1 cellular context compared by ENCODE assay signal in the genomic region with DNA sequence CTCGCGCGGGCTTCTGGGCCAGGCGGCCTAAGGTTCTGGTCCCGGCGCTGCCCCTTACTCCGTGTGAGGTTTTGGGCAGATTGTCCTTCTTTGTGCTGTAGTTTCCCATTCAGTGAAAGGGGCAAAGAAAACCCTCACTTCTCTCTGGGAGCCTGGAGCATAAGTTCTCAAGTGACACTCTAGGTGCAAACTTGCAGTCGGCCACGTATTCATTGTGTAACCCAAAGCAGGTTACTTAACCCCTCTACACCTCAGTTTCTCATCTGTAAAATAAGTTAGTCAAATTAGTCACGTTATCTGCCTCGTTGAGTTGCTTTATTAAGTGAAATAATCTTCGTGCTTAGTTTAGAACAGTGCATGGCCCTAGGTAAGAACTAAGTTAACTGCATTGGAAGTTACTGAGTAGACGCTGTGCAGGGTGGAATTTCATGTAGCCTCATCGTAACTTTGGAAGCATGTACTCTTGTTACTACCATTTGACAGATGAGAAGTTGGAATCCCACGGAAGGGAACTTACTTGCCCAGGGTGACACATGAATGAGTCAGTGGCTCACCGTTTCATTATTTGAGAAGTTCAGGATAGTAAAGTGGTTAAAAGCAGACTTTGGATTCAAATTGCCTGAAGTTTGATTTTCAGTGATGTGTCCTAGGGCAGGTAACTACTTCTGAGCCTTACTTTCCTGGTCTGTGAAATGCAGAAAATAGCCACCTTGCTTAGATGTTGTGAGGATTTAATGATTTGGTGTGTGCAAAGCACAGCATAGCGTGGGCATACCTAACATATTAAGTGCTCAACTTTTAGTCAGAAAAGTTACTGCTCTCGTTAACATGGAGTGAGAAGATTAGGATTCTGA.
A peak's percentile ranks its signal among the peaks of the same experiment; 100 is the strongest.
TF ChIP-seq lines count a peak whose summit lies in the region.

No MANE protein-coding gene starts in this region.

TF ChIP-seq in K562, 482 proteins besides CTCF, POLR2A, EP300 and RAD21:
- TF ChIP-seq ZNF184 (CRISPR knock-in tag; IDR thresholded peaks at IDR 0.05) = no peak
- TF ChIP-seq NR2C2 (CRISPR knock-in tag; IDR thresholded peaks at IDR 0.05) = no peak; the same call in 1 of the 2 replicates
- 0 out of 2 replicates have a peak, but pooled peaks have one; percentile 0 for TF ChIP-seq NR2C2 (tag; IDR thresholded peaks at IDR 0.05)
- TF ChIP-seq, protein P1, sequence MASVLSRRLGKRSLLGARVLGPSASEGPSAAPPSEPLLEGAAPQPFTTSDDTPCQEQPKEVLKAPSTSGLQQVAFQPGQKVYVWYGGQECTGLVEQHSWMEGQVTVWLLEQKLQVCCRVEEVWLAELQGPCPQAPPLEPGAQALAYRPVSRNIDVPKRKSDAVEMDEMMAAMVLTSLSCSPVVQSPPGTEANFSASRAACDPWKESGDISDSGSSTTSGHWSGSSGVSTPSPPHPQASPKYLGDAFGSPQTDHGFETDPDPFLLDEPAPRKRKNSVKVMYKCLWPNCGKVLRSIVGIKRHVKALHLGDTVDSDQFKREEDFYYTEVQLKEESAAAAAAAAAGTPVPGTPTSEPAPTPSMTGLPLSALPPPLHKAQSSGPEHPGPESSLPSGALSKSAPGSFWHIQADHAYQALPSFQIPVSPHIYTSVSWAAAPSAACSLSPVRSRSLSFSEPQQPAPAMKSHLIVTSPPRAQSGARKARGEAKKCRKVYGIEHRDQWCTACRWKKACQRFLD (CRISPR knock-in tag; IDR thresholded peaks at IDR 0.05) = peak; percentile 28
- TF ChIP-seq TGIF2 (CRISPR knock-in tag; IDR thresholded peaks at IDR 0.05) = no peak
- 0 out of 2 replicates have a peak, but pooled peaks have one; percentile 37 for TF ChIP-seq JUND (IDR thresholded peaks at IDR 0.05; ENCODE audit: borderline replicate concordance, low read depth, low read length)
- no peak for TF ChIP-seq JUND (tag; IDR thresholded peaks at IDR 0.05; ENCODE audit: borderline replicate concordance, low read depth, low read length)
- TF ChIP-seq, protein P2, sequence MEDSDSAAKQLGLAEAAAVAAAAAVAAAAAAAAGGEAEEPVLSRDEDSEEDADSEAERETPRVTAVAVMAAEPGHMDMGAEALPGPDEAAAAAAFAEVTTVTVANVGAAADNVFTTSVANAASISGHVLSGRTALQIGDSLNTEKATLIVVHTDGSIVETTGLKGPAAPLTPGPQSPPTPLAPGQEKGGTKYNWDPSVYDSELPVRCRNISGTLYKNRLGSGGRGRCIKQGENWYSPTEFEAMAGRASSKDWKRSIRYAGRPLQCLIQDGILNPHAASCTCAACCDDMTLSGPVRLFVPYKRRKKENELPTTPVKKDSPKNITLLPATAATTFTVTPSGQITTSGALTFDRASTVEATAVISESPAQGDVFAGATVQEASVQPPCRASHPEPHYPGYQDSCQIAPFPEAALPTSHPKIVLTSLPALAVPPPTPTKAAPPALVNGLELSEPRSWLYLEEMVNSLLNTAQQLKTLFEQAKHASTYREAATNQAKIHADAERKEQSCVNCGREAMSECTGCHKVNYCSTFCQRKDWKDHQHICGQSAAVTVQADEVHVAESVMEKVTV (CRISPR knock-in tag; IDR thresholded peaks at IDR 0.05) = no peak
- peak; percentile 13; the same call in 1 of the 2 replicates for TF ChIP-seq CEBPG (CRISPR knock-in tag; IDR thresholded peaks at IDR 0.05)
- peak in 1 of 2 experiments; percentile 38; a peak in 1 of 4 replicates for TF ChIP-seq CEBPG (tag; conservative IDR thresholded peaks at IDR 0.05 in 1 of 2, IDR thresholded peaks at IDR 0.05 in 1 of 2)
- TF ChIP-seq, protein P3, sequence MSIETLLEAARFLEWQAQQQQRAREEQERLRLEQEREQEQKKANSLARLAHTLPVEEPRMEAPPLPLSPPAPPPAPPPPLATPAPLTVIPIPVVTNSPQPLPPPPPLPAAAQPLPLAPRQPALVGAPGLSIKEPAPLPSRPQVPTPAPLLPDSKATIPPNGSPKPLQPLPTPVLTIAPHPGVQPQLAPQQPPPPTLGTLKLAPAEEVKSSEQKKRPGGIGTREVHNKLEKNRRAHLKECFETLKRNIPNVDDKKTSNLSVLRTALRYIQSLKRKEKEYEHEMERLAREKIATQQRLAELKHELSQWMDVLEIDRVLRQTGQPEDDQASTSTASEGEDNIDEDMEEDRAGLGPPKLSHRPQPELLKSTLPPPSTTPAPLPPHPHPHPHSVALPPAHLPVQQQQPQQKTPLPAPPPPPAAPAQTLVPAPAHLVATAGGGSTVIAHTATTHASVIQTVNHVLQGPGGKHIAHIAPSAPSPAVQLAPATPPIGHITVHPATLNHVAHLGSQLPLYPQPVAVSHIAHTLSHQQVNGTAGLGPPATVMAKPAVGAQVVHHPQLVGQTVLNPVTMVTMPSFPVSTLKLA (conservative IDR thresholded peaks at IDR 0.05) = peak in 1 of 2 experiments; percentile 38; a peak in 3 of 4 replicates
- no peak for TF ChIP-seq SMAD2 (IDR thresholded peaks at IDR 0.05; ENCODE audit: low read depth, low read length)
- TF ChIP-seq RUNX1 (IDR thresholded peaks at IDR 0.05; ENCODE audit: low read depth) = no peak
- TF ChIP-seq FOXK2 (conservative IDR thresholded peaks at IDR 0.05 in 1 of 2, IDR thresholded peaks at IDR 0.05 in 1 of 2; ENCODE audit: low read depth in 2 of 2) = 0 out of 4 replicates have a peak, but pooled peaks of 1 of the 2 experiments have one; percentile 26
- no peak for TF ChIP-seq NFIX (CRISPR knock-in tag; IDR thresholded peaks at IDR 0.05; ENCODE audit: low read depth)
- TF ChIP-seq, protein P4, sequence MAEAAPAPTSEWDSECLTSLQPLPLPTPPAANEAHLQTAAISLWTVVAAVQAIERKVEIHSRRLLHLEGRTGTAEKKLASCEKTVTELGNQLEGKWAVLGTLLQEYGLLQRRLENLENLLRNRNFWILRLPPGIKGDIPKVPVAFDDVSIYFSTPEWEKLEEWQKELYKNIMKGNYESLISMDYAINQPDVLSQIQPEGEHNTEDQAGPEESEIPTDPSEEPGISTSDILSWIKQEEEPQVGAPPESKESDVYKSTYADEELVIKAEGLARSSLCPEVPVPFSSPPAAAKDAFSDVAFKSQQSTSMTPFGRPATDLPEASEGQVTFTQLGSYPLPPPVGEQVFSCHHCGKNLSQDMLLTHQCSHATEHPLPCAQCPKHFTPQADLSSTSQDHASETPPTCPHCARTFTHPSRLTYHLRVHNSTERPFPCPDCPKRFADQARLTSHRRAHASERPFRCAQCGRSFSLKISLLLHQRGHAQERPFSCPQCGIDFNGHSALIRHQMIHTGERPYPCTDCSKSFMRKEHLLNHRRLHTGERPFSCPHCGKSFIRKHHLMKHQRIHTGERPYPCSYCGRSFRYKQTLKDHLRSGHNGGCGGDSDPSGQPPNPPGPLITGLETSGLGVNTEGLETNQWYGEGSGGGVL (CRISPR knock-in tag; IDR thresholded peaks at IDR 0.05) = no peak
- peak; percentile 83 for TF ChIP-seq FOSL1 (tag; conservative IDR thresholded peaks at IDR 0.05)
- TF ChIP-seq, protein P5, sequence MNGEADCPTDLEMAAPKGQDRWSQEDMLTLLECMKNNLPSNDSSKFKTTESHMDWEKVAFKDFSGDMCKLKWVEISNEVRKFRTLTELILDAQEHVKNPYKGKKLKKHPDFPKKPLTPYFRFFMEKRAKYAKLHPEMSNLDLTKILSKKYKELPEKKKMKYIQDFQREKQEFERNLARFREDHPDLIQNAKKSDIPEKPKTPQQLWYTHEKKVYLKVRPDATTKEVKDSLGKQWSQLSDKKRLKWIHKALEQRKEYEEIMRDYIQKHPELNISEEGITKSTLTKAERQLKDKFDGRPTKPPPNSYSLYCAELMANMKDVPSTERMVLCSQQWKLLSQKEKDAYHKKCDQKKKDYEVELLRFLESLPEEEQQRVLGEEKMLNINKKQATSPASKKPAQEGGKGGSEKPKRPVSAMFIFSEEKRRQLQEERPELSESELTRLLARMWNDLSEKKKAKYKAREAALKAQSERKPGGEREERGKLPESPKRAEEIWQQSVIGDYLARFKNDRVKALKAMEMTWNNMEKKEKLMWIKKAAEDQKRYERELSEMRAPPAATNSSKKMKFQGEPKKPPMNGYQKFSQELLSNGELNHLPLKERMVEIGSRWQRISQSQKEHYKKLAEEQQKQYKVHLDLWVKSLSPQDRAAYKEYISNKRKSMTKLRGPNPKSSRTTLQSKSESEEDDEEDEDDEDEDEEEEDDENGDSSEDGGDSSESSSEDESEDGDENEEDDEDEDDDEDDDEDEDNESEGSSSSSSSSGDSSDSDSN (IDR thresholded peaks at IDR 0.05; ENCODE audit: borderline replicate concordance in 1 of 2, low read depth in 2 of 2, low read length in 2 of 2) = no peak
- no peak for TF ChIP-seq DMBX1 (CRISPR knock-in tag; IDR thresholded peaks at IDR 0.05; ENCODE audit: borderline replicate concordance)
- TF ChIP-seq, protein P6, sequence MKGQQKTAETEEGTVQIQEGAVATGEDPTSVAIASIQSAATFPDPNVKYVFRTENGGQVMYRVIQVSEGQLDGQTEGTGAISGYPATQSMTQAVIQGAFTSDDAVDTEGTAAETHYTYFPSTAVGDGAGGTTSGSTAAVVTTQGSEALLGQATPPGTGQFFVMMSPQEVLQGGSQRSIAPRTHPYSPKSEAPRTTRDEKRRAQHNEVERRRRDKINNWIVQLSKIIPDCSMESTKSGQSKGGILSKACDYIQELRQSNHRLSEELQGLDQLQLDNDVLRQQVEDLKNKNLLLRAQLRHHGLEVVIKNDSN (CRISPR knock-in tag; IDR thresholded peaks at IDR 0.05) = peak; percentile 31; the same call in 1 of the 2 replicates
- no peak for TF ChIP-seq SNRNP70 (optimal IDR thresholded peaks at IDR 0.05; ENCODE audit: low read depth, low read length)
- no peak; the same call in 1 of the 2 replicates for TF ChIP-seq TEAD4 (IDR thresholded peaks at IDR 0.05; ENCODE audit: low read length)
- TF ChIP-seq TEAD4 (CRISPR knock-in tag; IDR thresholded peaks at IDR 0.05; ENCODE audit: borderline replicate concordance) = no peak
- TF ChIP-seq SMARCA4 (IDR thresholded peaks at IDR 0.05) = 0 out of 2 replicates have a peak, but pooled peaks have one; percentile 16
- no peak for TF ChIP-seq SIN3B (IDR thresholded peaks at IDR 0.05; ENCODE audit: low read depth)
- no peak for TF ChIP-seq SP1 (CRISPR knock-in tag; IDR thresholded peaks at IDR 0.05)
- TF ChIP-seq, protein P7, sequence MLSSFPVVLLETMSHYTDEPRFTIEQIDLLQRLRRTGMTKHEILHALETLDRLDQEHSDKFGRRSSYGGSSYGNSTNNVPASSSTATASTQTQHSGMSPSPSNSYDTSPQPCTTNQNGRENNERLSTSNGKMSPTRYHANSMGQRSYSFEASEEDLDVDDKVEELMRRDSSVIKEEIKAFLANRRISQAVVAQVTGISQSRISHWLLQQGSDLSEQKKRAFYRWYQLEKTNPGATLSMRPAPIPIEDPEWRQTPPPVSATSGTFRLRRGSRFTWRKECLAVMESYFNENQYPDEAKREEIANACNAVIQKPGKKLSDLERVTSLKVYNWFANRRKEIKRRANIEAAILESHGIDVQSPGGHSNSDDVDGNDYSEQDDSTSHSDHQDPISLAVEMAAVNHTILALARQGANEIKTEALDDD (IDR thresholded peaks at IDR 0.05) = peak; percentile 60
- TF ChIP-seq SETDB1 (IDR thresholded peaks at IDR 0.05; ENCODE audit: low read length) = no peak
- 0 out of 4 replicates have a peak, but pooled peaks have one; percentile 1 to 13 for TF ChIP-seq SIN3A (IDR thresholded peaks at IDR 0.05; ENCODE audit: borderline replicate concordance in 2 of 2, control insufficient read depth in 1 of 2, low read depth in 2 of 2, low read length in 2 of 2)
- TF ChIP-seq, protein P8, sequence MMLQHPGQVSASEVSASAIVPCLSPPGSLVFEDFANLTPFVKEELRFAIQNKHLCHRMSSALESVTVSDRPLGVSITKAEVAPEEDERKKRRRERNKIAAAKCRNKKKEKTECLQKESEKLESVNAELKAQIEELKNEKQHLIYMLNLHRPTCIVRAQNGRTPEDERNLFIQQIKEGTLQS (IDR thresholded peaks at IDR 0.05) = peak; percentile 32; the same call in 1 of the 2 replicates
- TF ChIP-seq, protein P8 (CRISPR knock-in tag; conservative IDR thresholded peaks at IDR 0.05) = no peak
- no peak for TF ChIP-seq RNF2 (IDR thresholded peaks at IDR 0.05)
- TF ChIP-seq JUN (IDR thresholded peaks at IDR 0.05; ENCODE audit: borderline replicate concordance, low read depth, low read length) = peak; percentile 52; the same call in 1 of the 2 replicates
- TF ChIP-seq JUN (CRISPR knock-in tag; IDR thresholded peaks at IDR 0.05; ENCODE audit: borderline replicate concordance) = no peak
- TF ChIP-seq MTA3 (IDR thresholded peaks at IDR 0.05; ENCODE audit: borderline replicate concordance) = peak; percentile 10; the same call in 1 of the 2 replicates
- peak; percentile 59 for TF ChIP-seq CEBPB (tag; IDR thresholded peaks at IDR 0.05)
